Comparison of ENCODE assay signal across 8 cellular contexts in the genomic region with DNA sequence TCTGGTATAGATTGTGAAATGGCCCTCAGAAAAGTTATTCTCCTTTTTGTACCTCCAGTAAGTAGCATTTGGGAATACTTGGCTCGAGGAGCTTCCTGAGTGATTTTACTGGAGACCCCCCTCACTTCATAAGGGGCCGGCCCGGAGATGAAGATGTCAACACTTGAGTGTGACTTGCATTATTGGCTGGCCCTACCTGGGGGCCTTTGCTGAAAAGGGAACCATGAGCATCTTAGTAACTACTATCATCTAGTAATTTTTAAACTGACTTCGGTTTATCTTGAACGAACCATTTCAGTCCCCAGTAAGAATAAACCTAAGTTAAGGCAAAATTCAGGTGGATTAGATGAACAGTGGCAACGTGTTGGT. TPM values are rescaled to one million over a fixed set of nuclear protein-coding genes. Genes with fewer than 3 reads are reported as not detected.
DNase-seq lines count a peak whose midpoint lies in the region; ATAC-seq and TF ChIP-seq lines count a peak whose summit lies in the region.

No MANE protein-coding gene starts in this region.

- no peak overlapping the region for H3K9ac ChIP-seq in HUES48 (ENCODE audit: low read depth, low read length)

- H3K27me3 Mint-ChIP-seq in MCF 10A (ENCODE audit: insufficient read depth, unreplicated experiment), result no peaks in the 10 kb centered on the region
- H3K27me3 Mint-ChIP-seq in natural killer cell (ENCODE audit: low read depth in 2 of 2), result peaks cover 0 to 4% of the 10 kb centered on the region in 2 donors

- no peak overlapping the region for H3K27ac ChIP-seq in HUES48 (ENCODE audit: low read depth, low read length)

- POLR2A ChIA-PET in MCF 10A (lab: Yijun Ruan, JAX), result interaction anchor here (0.6 to 2.9 kb wide), 10 partner anchors 9 to 312 kb away, joined by 3 to 17 read pairs (median 4); a partner anchor contains a TSS

- DNase-seq in AG10803 (ENCODE audit: low read depth) (no peak), MCF 10A (ENCODE audit: unreplicated experiment) (no peak), natural killer cell (no peak), NCI-H146 (lab: John Stamatoyannopoulos, UW) (no peak), NCI-H2196 (lab: John Stamatoyannopoulos, UW; ENCODE audit: unreplicated experiment) (no peak)

- no peaks in the 10 kb centered on the region for H3K36me3 ChIP-seq in HUES48 (ENCODE audit: control insufficient read depth, insufficient read depth, low read length)

- H3K4me1 ChIP-seq in HUES48 (ENCODE audit: control insufficient read depth, insufficient read depth, low read length), result peaks cover 6% of the 10 kb centered on the region; the same call in 1 of the 2 replicates

- H3K27me3 ChIP-seq in HUES48 (ENCODE audit: control insufficient read depth, insufficient read depth, low read length), result peaks cover 5% of the 10 kb centered on the region; the same call in 1 of the 2 replicates

- H3K27ac Mint-ChIP-seq in MCF 10A (ENCODE audit: low read depth, unreplicated experiment), result peak overlapping the region; percentile 87
- peak overlapping the region; percentile 94 to 99 for H3K27ac Mint-ChIP-seq in natural killer cell

- CTCF ChIA-PET in MCF 10A (lab: Yijun Ruan, JAX), result interaction anchor here (0.6 to 1.7 kb wide), 4 partner anchors 12 to 306 kb away, joined by 3 to 9 read pairs (median 4); no protein-coding TSS in a partner anchor

- TF ChIP-seq CTCF in AG10803 (conservative IDR thresholded peaks at IDR 0.05; ENCODE audit: low read length) (no peak), MCF 10A (IDR thresholded peaks at IDR 0.05; ENCODE audit: unreplicated experiment) (no peak), natural killer cell (IDR thresholded peaks at IDR 0.05) (no peak)

- no peaks in the 10 kb centered on the region for H3K9me3 ChIP-seq in HUES48 (ENCODE audit: control insufficient read depth, insufficient read depth, low read length)

- H3K36me3 Mint-ChIP-seq in MCF 10A (ENCODE audit: insufficient read depth, unreplicated experiment) (peaks cover 14% of the 10 kb centered on the region), natural killer cell (peaks cover 7% of the 10 kb centered on the region)

- intact Hi-C loops in MCF 10A (cut with micrococcal nuclease), result no loop called here
- intact Hi-C loops in natural killer cell (cut with micrococcal nuclease), result loop anchor here (1.0 kb wide), 1 partner anchor 16 kb away; a partner anchor contains a TSS

- H3K9me3 Mint-ChIP-seq in MCF 10A (ENCODE audit: unreplicated experiment) (no peaks in the 10 kb centered on the region), natural killer cell (peaks cover 2 to 4% of the 10 kb centered on the region in 2 donors)

- H3K4me3 Mint-ChIP-seq in MCF 10A (ENCODE audit: unreplicated experiment) (peak overlapping the region; percentile 81), natural killer cell (peak overlapping the region; percentile 91)

- BruUV-seq in MCF 10A (replicated peaks; lab: Mats Ljungman, UMichigan), result TSS peak; percentile 67

- H3K4me1 Mint-ChIP-seq in MCF 10A (ENCODE audit: insufficient read depth, unreplicated experiment) (peaks cover 12% of the 10 kb centered on the region), natural killer cell (peaks cover 17 to 22% of the 10 kb centered on the region in 2 donors)

- ATAC-seq in natural killer cell (no peak), HG02970 (IDR thresholded peaks at IDR 0.05; ENCODE audit: low FRiP score, unreplicated experiment) (no peak), HG02763 (IDR thresholded peaks at IDR 0.05; ENCODE audit: unreplicated experiment) (no peak)

- H3K4me3 ChIP-seq in AG10803 (ENCODE audit: low read length), result peak overlapping the region; percentile 76
- peak overlapping the region; percentile 68 for H3K4me3 ChIP-seq in HUES48 (ENCODE audit: low read depth, low read length)

RNA-seq across cellular contexts. Expression of a gene that starts 1.3 kb away (rescaled TPM):
- total RNA-seq in MCF 10A (2022), result 14.1 and 15.0 TPM in 2 replicates
- 1 to 10 TPM; 4.6 to 7.6 (median 5.6) TPM for total RNA-seq in natural killer cell

RNA-seq across cellular contexts. Expression of a gene that starts 15.8 kb away (rescaled TPM):
- total RNA-seq in MCF 10A (2022) (21.3 and 25.9 TPM in 2 replicates), natural killer cell (10 to 100 TPM; 17.0 to 23.9 (median 22.7) TPM)
